In genomic region chr2:63976125-63976510, GRCh38 we compare ENCODE assay signal across 33 cellular contexts.
"Had no signal": no experiment of that assay in that cellular context is flagged by ENCODE, and none has a peak within 500 bp of the region (broad histone marks: within the 10 kb centered on the region; RNA-seq: fewer than 3 reads in every experiment).

No MANE protein-coding gene starts in this region.

- H3K27ac Mint-ChIP-seq: activated CD4-positive, alpha-beta memory T cell treated with anti-CD3 and anti-CD28 coated beads for 36 hours; activated CD4-positive, alpha-beta T cell treated with anti-CD3 and anti-CD28 coated beads for 36 hours; activated CD4-positive, alpha-beta T cell treated with anti-CD3 and anti-CD28 coated beads, Interleukin-2, amount 10 ng/mL, durations not matched to agents 24 days and 14 days; activated CD8-positive, alpha-beta memory T cell treated with anti-CD3 and anti-CD28 coated beads, Interleukin-2, amount 10 ng/mL, durations not matched to agents 7 days and 5 days; activated CD8-positive, alpha-beta T cell treated with anti-CD3 and anti-CD28 coated beads, Interleukin-2, amount 10 ng/mL, durations not matched to agents 7 days and 5 days; activated naive CD4-positive, alpha-beta T cell treated with anti-CD3 and anti-CD28 coated beads for 36 hours; activated naive CD4-positive, alpha-beta T cell treated with anti-CD3 and anti-CD28 coated beads, Interleukin-2, amount 50 U/mL, for 24 hours; activated naive CD8-positive, alpha-beta T cell treated with anti-CD3 and anti-CD28 coated beads for 36 hours; activated T-helper 1 cell treated with anti-CD3 and anti-CD28 coated beads, Interleukin-12 subunit alpha, Interleukin-12 subunit beta, Interleukin-2, Interleukin-4 antibody, amounts not matched to agents 30 ng/mL and 10 ng/mL and 1 ng/mL, durations not matched to agents 14 hours and 24 hours and 36 hours; activated T-helper 2 cell treated with anti-CD3 and anti-CD28 coated beads, Interferon-gamma antibody, Interleukin-2, Interleukin-4, amounts not matched to agents 10 μg/mL and 5 μg/mL and 100 μg/mL, durations not matched to agents 14 hours and 24 hours and 36 hours; T-helper 1 cell treated with Interleukin-12 subunit alpha and Interleukin-12 subunit beta and Interleukin-4 antibody, amounts not matched to agents 30 μg/mL and 1 μg/mL, for 36 hours had no signal

- H3K4me2 ChIP-seq: hepatocyte had no signal

- H3K36me3 ChIP-seq: colonic mucosa had no signal

- H3K4me1 ChIP-seq: adrenal gland, colonic mucosa, esophagus muscularis mucosa, gastroesophageal sphincter, heart right ventricle had no signal

- H3K4me3 Mint-ChIP-seq: activated CD4-positive, alpha-beta memory T cell treated with anti-CD3 and anti-CD28 coated beads for 36 hours; activated CD4-positive, alpha-beta T cell treated with anti-CD3 and anti-CD28 coated beads for 36 hours; activated CD4-positive, alpha-beta T cell treated with anti-CD3 and anti-CD28 coated beads, Interleukin-2, amount 10 ng/mL, durations not matched to agents 24 days and 14 days; activated CD8-positive, alpha-beta memory T cell treated with anti-CD3 and anti-CD28 coated beads, Interleukin-2, amount 10 ng/mL, durations not matched to agents 7 days and 5 days; activated CD8-positive, alpha-beta T cell treated with anti-CD3 and anti-CD28 coated beads, Interleukin-2, amount 10 ng/mL, durations not matched to agents 7 days and 5 days; activated naive CD4-positive, alpha-beta T cell treated with anti-CD3 and anti-CD28 coated beads for 36 hours; activated naive CD4-positive, alpha-beta T cell treated with anti-CD3 and anti-CD28 coated beads, Interleukin-2, amount 50 U/mL, for 24 hours; activated naive CD8-positive, alpha-beta T cell treated with anti-CD3 and anti-CD28 coated beads for 36 hours; activated naive CD8-positive, alpha-beta T cell treated with anti-CD3 and anti-CD28 coated beads, Interleukin-2, amount 50 U/mL, for 24 hours; activated T-helper 1 cell treated with anti-CD3 and anti-CD28 coated beads, Interleukin-12 subunit alpha, Interleukin-12 subunit beta, Interleukin-2, Interleukin-4 antibody, amounts not matched to agents 30 ng/mL and 10 ng/mL and 1 ng/mL, durations not matched to agents 14 hours and 24 hours and 36 hours; T-helper 1 cell treated with Interleukin-12 subunit alpha and Interleukin-12 subunit beta and Interleukin-4 antibody, amounts not matched to agents 30 μg/mL and 1 μg/mL, for 36 hours had no signal

- H3K27me3 ChIP-seq: adrenal gland, body of pancreas, cardiac muscle cell, colonic mucosa, esophagus muscularis mucosa, gastroesophageal sphincter, heart right ventricle, hepatocyte had no signal

- H2AFZ ChIP-seq: hepatocyte had no signal

- ATAC-seq: activated CD8-positive, alpha-beta memory T cell treated with anti-CD3 and anti-CD28 coated beads, Interleukin-2, amount 10 ng/mL, durations not matched to agents 7 days and 5 days; activated CD8-positive, alpha-beta T cell treated with anti-CD3 and anti-CD28 coated beads, Interleukin-2, amount 10 ng/mL, durations not matched to agents 7 days and 5 days; body of pancreas; gastroesophageal sphincter; heart right ventricle had no signal

- H3K27ac ChIP-seq: adrenal gland, body of pancreas, cardiac muscle cell, colonic mucosa, esophagus muscularis mucosa, gastroesophageal sphincter, heart right ventricle, hepatocyte had no signal

- H3K9me3 Mint-ChIP-seq: activated CD4-positive, alpha-beta memory T cell treated with anti-CD3 and anti-CD28 coated beads for 36 hours; activated CD4-positive, alpha-beta T cell treated with anti-CD3 and anti-CD28 coated beads, Interleukin-2, amount 10 ng/mL, durations not matched to agents 24 days and 14 days; activated naive CD4-positive, alpha-beta T cell treated with anti-CD3 and anti-CD28 coated beads for 36 hours; activated naive CD4-positive, alpha-beta T cell treated with anti-CD3 and anti-CD28 coated beads, Interleukin-2, amount 50 U/mL, for 24 hours; activated naive CD8-positive, alpha-beta T cell treated with anti-CD3 and anti-CD28 coated beads for 36 hours; activated naive CD8-positive, alpha-beta T cell treated with anti-CD3 and anti-CD28 coated beads, Interleukin-2, amount 50 U/mL, for 24 hours; activated T-helper 1 cell treated with anti-CD3 and anti-CD28 coated beads, Interleukin-12 subunit alpha, Interleukin-12 subunit beta, Interleukin-2, Interleukin-4 antibody, amounts not matched to agents 30 ng/mL and 10 ng/mL and 1 ng/mL, durations not matched to agents 14 hours and 24 hours and 36 hours; activated T-helper 2 cell treated with anti-CD3 and anti-CD28 coated beads, Interferon-gamma antibody, Interleukin-2, Interleukin-4, amounts not matched to agents 10 μg/mL and 5 μg/mL and 100 μg/mL, durations not matched to agents 14 hours and 24 hours and 36 hours; T-helper 1 cell treated with Interleukin-12 subunit alpha and Interleukin-12 subunit beta and Interleukin-4 antibody, amounts not matched to agents 30 μg/mL and 1 μg/mL, for 36 hours had no signal

- H3K27me3 Mint-ChIP-seq: activated CD4-positive, alpha-beta memory T cell treated with anti-CD3 and anti-CD28 coated beads for 36 hours; activated CD4-positive, alpha-beta T cell treated with anti-CD3 and anti-CD28 coated beads for 36 hours; activated CD4-positive, alpha-beta T cell treated with anti-CD3 and anti-CD28 coated beads, Interleukin-2, amount 10 ng/mL, durations not matched to agents 24 days and 14 days; activated CD8-positive, alpha-beta memory T cell treated with anti-CD3 and anti-CD28 coated beads, Interleukin-2, amount 10 ng/mL, durations not matched to agents 7 days and 5 days; activated naive CD4-positive, alpha-beta T cell treated with anti-CD3 and anti-CD28 coated beads, Interleukin-2, amount 50 U/mL, for 24 hours; activated naive CD8-positive, alpha-beta T cell treated with anti-CD3 and anti-CD28 coated beads for 36 hours; activated naive CD8-positive, alpha-beta T cell treated with anti-CD3 and anti-CD28 coated beads, Interleukin-2, amount 50 U/mL, for 24 hours had no signal

- H3K4me3 ChIP-seq: adrenal gland, body of pancreas, cardiac muscle cell, colonic mucosa, esophagus muscularis mucosa, gastroesophageal sphincter, heart right ventricle, hepatocyte had no signal

- DNase-seq: activated CD4-positive, alpha-beta T cell treated with anti-CD3 and anti-CD28 coated beads, Interleukin-2, amount 10 ng/mL, durations not matched to agents 24 days and 14 days; activated CD4-positive, CD25-positive, alpha-beta regulatory T cell; activated CD4-positive, CD25-positive, alpha-beta regulatory T cell treated with anti-CD3 and anti-CD28 coated beads, Interleukin-2, amount 50 U/mL, for 72 hours; activated CD8-positive, alpha-beta memory T cell treated with anti-CD3 and anti-CD28 coated beads, Interleukin-2, amount 10 ng/mL, durations not matched to agents 7 days and 5 days; activated CD8-positive, alpha-beta memory T cell treated with anti-CD3 and anti-CD28 coated beads, Interleukin-2, amount 50 U/mL, for 4 hours; activated CD8-positive, alpha-beta T cell treated with anti-CD3 and anti-CD28 coated beads, Interleukin-2, amount 10 ng/mL, durations not matched to agents 7 days and 5 days; activated effector memory CD4-positive, alpha-beta T cell treated with anti-CD3 and anti-CD28 coated beads, Interleukin-2, amount 50 U/mL, for 16 hours; activated T-cell treated with anti-CD3 and anti-CD28 coated beads, Interleukin-2, amount 50 U/mL, for 1 hour; adrenal gland; amygdala; aorta; body of pancreas; central memory CD4-positive, alpha-beta T cell; cerebellar nuclear complex; colonic mucosa; effector CD8-positive, alpha-beta T cell; foreskin melanocyte; heart right ventricle had no signal

- FAIRE-seq: endometrium, endothelial cell of umbilical vein had no signal

- H3K9me3 ChIP-seq: adrenal gland, body of pancreas, colonic mucosa, esophagus muscularis mucosa, gastroesophageal sphincter, heart right ventricle had no signal
